In the genomic region with DNA sequence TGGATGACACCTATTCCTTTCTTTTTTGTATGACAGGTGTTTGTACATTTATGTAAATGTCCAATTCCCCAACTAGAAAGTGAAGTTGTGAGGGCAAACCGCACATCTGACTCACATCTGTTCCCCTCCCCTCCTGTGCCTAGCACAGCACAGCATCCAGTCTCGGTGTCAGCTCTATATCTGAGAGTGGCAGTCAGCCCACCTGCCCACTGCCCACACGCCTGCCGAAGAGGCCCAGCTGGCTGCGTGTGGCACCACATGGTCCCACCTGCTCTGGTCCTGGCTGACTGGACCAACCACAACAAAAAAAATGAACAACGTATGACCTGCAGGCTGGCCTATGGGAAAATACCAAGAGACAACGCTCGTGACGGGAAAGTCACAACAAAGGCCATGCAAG, we compare ENCODE assay signal across 9 cellular contexts.
DNase-seq lines count a peak whose midpoint lies in the region; ATAC-seq lines count a peak whose summit lies in the region.
"Had no signal": no experiment of that assay in that cellular context is flagged by ENCODE, and none has a peak within 500 bp of the region (broad histone marks: within the 10 kb centered on the region; RNA-seq: fewer than 3 reads in every experiment).

No MANE protein-coding gene starts in this region.

- no peaks in the 10 kb centered on the region for H3K36me3 ChIP-seq in SJCRH30

- peak; percentile 87 for ATAC-seq in HG02642 (IDR thresholded peaks at IDR 0.05; ENCODE audit: poor library complexity, unreplicated experiment)
- ATAC-seq in stimulated activated naive CD8-positive, alpha-beta T cell treated with anti-CD3 and anti-CD28 coated beads, Interleukin-15, Interleukin-2, amounts not matched to agents 100 U/mL and 50 U/mL, for 24 hours, result peak; percentile 78

- no peak overlapping the region for H3K4me3 ChIP-seq in SJCRH30

- no peaks in the 10 kb centered on the region for H3K9me3 ChIP-seq in SJCRH30 (replicated peaks)

- H3K27me3 ChIP-seq in SJCRH30, result no peaks in the 10 kb centered on the region

- DNase-seq in activated effector memory CD4-positive, alpha-beta T cell treated with anti-CD3 and anti-CD28 coated beads, Interleukin-2, amount 50 U/mL, for 16 hours, result peak; percentile 70
- DNase-seq in activated effector memory CD4-positive, alpha-beta T cell treated with Interleukin-2 at 50 U/mL for 16 hours, result no peak
- DNase-seq in SJCRH30, result peak in 1 of 2 experiments; percentile 21
- DNase-seq in stimulated activated naive CD8-positive, alpha-beta T cell treated with anti-CD3 and anti-CD28 coated beads, Interleukin-15, Interleukin-2, amounts not matched to agents 100 U/mL and 50 U/mL, for 24 hours, result no peak
- no peak for DNase-seq in ecto neural progenitor cell (ENCODE audit: low spot score)
- no peak for DNase-seq in middle frontal gyrus (ENCODE audit: extremely low spot score, low spot score)
- no peak for DNase-seq in NCI-H446 (lab: John Stamatoyannopoulos, UW)

- peaks cover 41% of the 10 kb centered on the region for H3K4me1 ChIP-seq in SJCRH30

- peak overlapping the region; percentile 93; the same call in 1 of the 2 replicates for H3K27ac ChIP-seq in SJCRH30
- H3K27ac ChIP-seq: C4-2B had no signal
